ENCODE assay signal across 1 cellular context in the genomic region with DNA sequence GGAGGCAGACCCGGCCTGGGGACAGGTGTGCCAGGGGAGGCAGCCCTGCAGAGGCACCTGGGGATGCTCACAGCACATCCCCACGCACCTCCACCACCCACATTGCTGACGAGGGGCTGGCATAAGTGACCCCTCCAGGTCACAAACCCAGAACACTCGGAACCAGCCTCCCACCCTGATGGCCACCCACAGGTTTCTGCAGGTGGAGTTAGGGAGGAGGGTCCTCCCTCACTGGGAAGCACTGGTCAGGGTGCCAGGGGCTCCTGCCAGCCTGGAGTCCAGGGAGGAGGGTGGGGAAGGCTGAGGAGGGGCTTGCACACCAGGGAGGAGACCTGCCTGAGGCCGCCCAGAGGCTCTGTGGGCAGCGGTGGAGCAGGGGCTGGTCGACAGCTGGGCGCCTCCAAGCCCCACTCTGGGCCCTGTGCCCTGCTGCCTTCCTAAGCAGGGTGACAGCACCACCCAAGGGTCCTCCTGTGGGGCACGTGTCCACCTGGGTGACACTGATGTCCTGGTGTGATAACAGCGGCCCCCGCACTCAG.
TF ChIP-seq lines count a peak whose summit lies in the region.

No MANE protein-coding gene starts in this region.

TF ChIP-seq in HepG2, 621 proteins besides CTCF, POLR2A, EP300 and RAD21:
- no peak for TF ChIP-seq RBAK (CRISPR knock-in tag; IDR thresholded peaks at IDR 0.05)
- TF ChIP-seq SP1 (IDR thresholded peaks at IDR 0.05) = no peak
- no peak for TF ChIP-seq SP1 (CRISPR knock-in tag; IDR thresholded peaks at IDR 0.05)
- TF ChIP-seq ZMAT3 (CRISPR knock-in tag; conservative IDR thresholded peaks at IDR 0.05) = no peak
- TF ChIP-seq JUNB (CRISPR knock-in tag; IDR thresholded peaks at IDR 0.05; ENCODE audit: borderline replicate concordance) = no peak
- TF ChIP-seq SNAPC2 (CRISPR knock-in tag; IDR thresholded peaks at IDR 0.05) = no peak
- TF ChIP-seq GZF1 (CRISPR knock-in tag; IDR thresholded peaks at IDR 0.05) = no peak
- TF ChIP-seq ZNF232 (CRISPR knock-in tag; IDR thresholded peaks at IDR 0.05; ENCODE audit: borderline replicate concordance) = no peak
- TF ChIP-seq NR3C1 (CRISPR knock-in tag; IDR thresholded peaks at IDR 0.05) = no peak
- TF ChIP-seq GTF3A (CRISPR knock-in tag; conservative IDR thresholded peaks at IDR 0.05) = no peak
- no peak for TF ChIP-seq MTA1 (CRISPR knock-in tag; IDR thresholded peaks at IDR 0.05; ENCODE audit: borderline replicate concordance)
- TF ChIP-seq, protein P1, sequence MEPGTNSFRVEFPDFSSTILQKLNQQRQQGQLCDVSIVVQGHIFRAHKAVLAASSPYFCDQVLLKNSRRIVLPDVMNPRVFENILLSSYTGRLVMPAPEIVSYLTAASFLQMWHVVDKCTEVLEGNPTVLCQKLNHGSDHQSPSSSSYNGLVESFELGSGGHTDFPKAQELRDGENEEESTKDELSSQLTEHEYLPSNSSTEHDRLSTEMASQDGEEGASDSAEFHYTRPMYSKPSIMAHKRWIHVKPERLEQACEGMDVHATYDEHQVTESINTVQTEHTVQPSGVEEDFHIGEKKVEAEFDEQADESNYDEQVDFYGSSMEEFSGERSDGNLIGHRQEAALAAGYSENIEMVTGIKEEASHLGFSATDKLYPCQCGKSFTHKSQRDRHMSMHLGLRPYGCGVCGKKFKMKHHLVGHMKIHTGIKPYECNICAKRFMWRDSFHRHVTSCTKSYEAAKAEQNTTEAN (CRISPR knock-in tag; conservative IDR thresholded peaks at IDR 0.05) = no peak
- TF ChIP-seq, protein P2, sequence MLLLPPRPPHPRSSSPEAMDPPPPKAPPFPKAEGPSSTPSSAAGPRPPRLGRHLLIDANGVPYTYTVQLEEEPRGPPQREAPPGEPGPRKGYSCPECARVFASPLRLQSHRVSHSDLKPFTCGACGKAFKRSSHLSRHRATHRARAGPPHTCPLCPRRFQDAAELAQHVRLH (CRISPR knock-in tag; IDR thresholded peaks at IDR 0.05; ENCODE audit: borderline replicate concordance, low read depth) = no peak
- TF ChIP-seq KLF16 (CRISPR knock-in tag; IDR thresholded peaks at IDR 0.05) = no peak
- TF ChIP-seq RARA (CRISPR knock-in tag; IDR thresholded peaks at IDR 0.05) = no peak
